In genomic region chrX:5113128-5113527, GRCh38 we compare ENCODE assay signal across 8 cellular contexts.
A peak's percentile ranks its signal among the peaks of the same experiment; 100 is the strongest.
DNase-seq lines count a peak whose midpoint lies in the region; ATAC-seq and TF ChIP-seq lines count a peak whose summit lies in the region.
"Had no signal": no experiment of that assay in that cellular context is flagged by ENCODE, and none has a peak within 500 bp of the region (broad histone marks: within the 10 kb centered on the region; RNA-seq: fewer than 3 reads in every experiment).

No MANE protein-coding gene starts in this region.

- no peak overlapping the region for H3K4me3 Mint-ChIP-seq in naive B cell

- H3K27me3 Mint-ChIP-seq in naive B cell: no peaks in the 10 kb centered on the region

- no peaks in the 10 kb centered on the region for H3K36me3 ChIP-seq in breast epithelium
- H3K36me3 ChIP-seq: Peyer's patch had no signal

- peaks cover 0 to 1% (median 0%) of the 10 kb centered on the region in 7 donors for H3K9me3 Mint-ChIP-seq in naive B cell

- no peaks in the 10 kb centered on the region for H3K36me3 Mint-ChIP-seq in naive B cell

- no peaks in the 10 kb centered on the region for H3K4me1 Mint-ChIP-seq in naive B cell

- H3K4me3 ChIP-seq in breast epithelium: no peak overlapping the region
- H3K4me3 ChIP-seq: Peyer's patch had no signal

- TF ChIP-seq CTCF in breast epithelium (IDR thresholded peaks at IDR 0.05): peak in 2 of 3 donors; percentile 14 to 25

- ATAC-seq in GM19351 (IDR thresholded peaks at IDR 0.05; ENCODE audit: unreplicated experiment) (peak; percentile 72), naive B cell (ENCODE audit: low read depth in 2 of 2) (peak in 1 of 2 donors; percentile 46), GM18858 (IDR thresholded peaks at IDR 0.05; ENCODE audit: unreplicated experiment) (no peak)

- intact Hi-C loops in breast epithelium (cut with DNase I; ENCODE audit: low total_unique reads): no loop called here

- DNase-seq in NCI-H1105 (lab: John Stamatoyannopoulos, UW) (peak; percentile 7), breast epithelium (ENCODE audit: low spot score in 2 of 2) (no peak), naive B cell (peak; percentile 15), cerebellar nuclear complex (lab: John Stamatoyannopoulos, UW) (no peak), HuH-7.5 (ENCODE audit: low spot score) (no peak)
- DNase-seq: Peyer's patch had no signal

- no peak for TF ChIP-seq POLR2A in breast epithelium (IDR thresholded peaks at IDR 0.05)

- H3K4me1 ChIP-seq in breast epithelium: no peaks in the 10 kb centered on the region
- H3K4me1 ChIP-seq: Peyer's patch had no signal

- no peaks in the 10 kb centered on the region for H3K27me3 ChIP-seq in breast epithelium
- H3K27me3 ChIP-seq: Peyer's patch had no signal

- no peaks in the 10 kb centered on the region for H3K9me3 ChIP-seq in breast epithelium
- H3K9me3 ChIP-seq: Peyer's patch had no signal

- no peak overlapping the region for H3K27ac Mint-ChIP-seq in naive B cell

- H3K27ac ChIP-seq in breast epithelium: no peak overlapping the region
- H3K27ac ChIP-seq: Peyer's patch had no signal

Comparison
In these comparisons a context has a peak if more than half of its experiments do, and no peak if none do; other contexts are left out.
1. DNase-seq: peak in NCI-H1105 (single experiment) and naive B cell (single experiment); none in breast epithelium (0 of 2), cerebellar nuclear complex (0 of 2) and HuH-7.5 (single experiment).